In genomic region chr4:6971536-6972374, GRCh38 we compare ENCODE assay signal across 22 cellular contexts.
DNase-seq lines count a peak whose midpoint lies in the region; ATAC-seq and TF ChIP-seq lines count a peak whose summit lies in the region.
"Had no signal": no experiment of that assay in that cellular context is flagged by ENCODE, and none has a peak within 500 bp of the region (broad histone marks: within the 10 kb centered on the region; RNA-seq: fewer than 3 reads in every experiment).

No MANE protein-coding gene starts in this region.

- peaks cover 26% of the 10 kb centered on the region for H3K4me1 ChIP-seq in iPS-18a (ENCODE audit: control insufficient read depth, low read depth, low read length)

- H3K9me3 Mint-ChIP-seq in activated naive CD4-positive, alpha-beta T cell treated with anti-CD3 and anti-CD28 coated beads, Interleukin-2, amount 50 U/mL, for 72 hours: no peaks in the 10 kb centered on the region
- no peaks in the 10 kb centered on the region for H3K9me3 Mint-ChIP-seq in stimulated activated naive B cell treated with anti-CD40 and anti-IgM and Interleukin-4, amounts not matched to agents 10 μg/mL and 1 μg/mL and 100 μg/mL, for 72 hours
- H3K9me3 Mint-ChIP-seq in endothelial cell (ENCODE audit: unreplicated experiment): no peaks in the 10 kb centered on the region

- peak overlapping the region; percentile 9 to 44 for H3K27ac Mint-ChIP-seq in activated naive CD4-positive, alpha-beta T cell treated with anti-CD3 and anti-CD28 coated beads, Interleukin-2, amount 50 U/mL, for 72 hours
- H3K27ac Mint-ChIP-seq in T-helper 17 cell: peak overlapping the region; percentile 69
- peak overlapping the region; percentile 31 for H3K27ac Mint-ChIP-seq in stimulated activated naive B cell treated with anti-CD40 and anti-IgM and Interleukin-4, amounts not matched to agents 10 μg/mL and 1 μg/mL and 100 μg/mL, for 72 hours
- H3K27ac Mint-ChIP-seq in endothelial cell (ENCODE audit: unreplicated experiment): no peak overlapping the region
- H3K27ac Mint-ChIP-seq: mesothelial cell of epicardium had no signal

- no peak for ATAC-seq in activated naive CD4-positive, alpha-beta T cell treated with anti-CD3 and anti-CD28 coated beads, Interleukin-2, amount 50 U/mL, for 72 hours
- no peak for ATAC-seq in T-helper 17 cell
- ATAC-seq in stimulated activated naive B cell treated with anti-CD40 and anti-IgM and Interleukin-4, amounts not matched to agents 10 μg/mL and 1 μg/mL and 100 μg/mL, for 72 hours (replicated peaks): no peak
- ATAC-seq in GM21515 (IDR thresholded peaks at IDR 0.05; ENCODE audit: unreplicated experiment): no peak
- no peak for ATAC-seq in HG03135 (IDR thresholded peaks at IDR 0.05; ENCODE audit: unreplicated experiment)
- ATAC-seq: A549 had no signal

- H3K9me3 ChIP-seq in T-helper 17 cell (ENCODE audit: control insufficient read depth, low read length, poor library complexity, severe bottlenecking) (no peaks in the 10 kb centered on the region), iPS-18a (ENCODE audit: control insufficient read depth, low read depth, low read length) (peaks cover 2% of the 10 kb centered on the region)
- H3K9me3 ChIP-seq: A549, spleen had no signal

- TF ChIP-seq CTCF in endothelial cell (IDR thresholded peaks at IDR 0.05; ENCODE audit: unreplicated experiment): no peak

- DNase-seq in activated naive CD4-positive, alpha-beta T cell treated with anti-CD3 and anti-CD28 coated beads, Interleukin-2, amount 50 U/mL, for 72 hours (ENCODE audit: low spot score in 2 of 2): no peak
- DNase-seq in activated naive CD4-positive, alpha-beta T cell (lab: John Stamatoyannopoulos, UW): no peak
- DNase-seq in T-helper 17 cell (no peak), endothelial cell (ENCODE audit: low spot score) (no peak)
- DNase-seq in stimulated activated naive B cell treated with anti-CD40 and anti-IgM and Interleukin-4, amounts not matched to agents 10 μg/mL and 1 μg/mL and 100 μg/mL, for 72 hours: no peak
- DNase-seq: activated CD4-positive, alpha-beta T cell treated with anti-CD3 and anti-CD28 coated beads for 4 hours; activated gamma-delta T cell; DMS 273 treated with DMSO at 0.1 percent for 48 hours; dorsolateral prefrontal cortex; foreskin melanocyte; NCI-H2171; nephron progenitor cell; SHP77; spleen; stimulated activated CD4-positive, alpha-beta T cell treated with anti-CD3 and anti-CD28 coated beads, Interleukin-4, amount 100 ng/mL, for 4 hours had no signal

- no peak overlapping the region for H3K4me3 ChIP-seq in iPS-18a (ENCODE audit: low read length)
- H3K4me3 ChIP-seq: A549, cardiac muscle cell, dorsolateral prefrontal cortex, spleen had no signal

- H3K4me1 Mint-ChIP-seq in T-helper 17 cell (peaks cover 28% of the 10 kb centered on the region), endothelial cell (ENCODE audit: unreplicated experiment) (peaks cover 19% of the 10 kb centered on the region)
- H3K4me1 Mint-ChIP-seq in stimulated activated naive B cell treated with anti-CD40 and anti-IgM and Interleukin-4, amounts not matched to agents 10 μg/mL and 1 μg/mL and 100 μg/mL, for 72 hours: peaks cover 28 to 62% of the 10 kb centered on the region in 2 donors

- H3K27me3 ChIP-seq in iPS-18a (ENCODE audit: control insufficient read depth, insufficient read depth, low read length): no peaks in the 10 kb centered on the region
- H3K27me3 ChIP-seq: cardiac muscle cell, dorsolateral prefrontal cortex, spleen had no signal

- H3K4me3 Mint-ChIP-seq in T-helper 17 cell (no peak overlapping the region), endothelial cell (ENCODE audit: unreplicated experiment) (no peak overlapping the region)
- no peak overlapping the region for H3K4me3 Mint-ChIP-seq in stimulated activated naive B cell treated with anti-CD40 and anti-IgM and Interleukin-4, amounts not matched to agents 10 μg/mL and 1 μg/mL and 100 μg/mL, for 72 hours
- H3K4me3 Mint-ChIP-seq: mesothelial cell of epicardium, nephron progenitor cell had no signal

- peaks cover 0 to 6% of the 10 kb centered on the region in 2 donors for H3K36me3 Mint-ChIP-seq in activated naive CD4-positive, alpha-beta T cell treated with anti-CD3 and anti-CD28 coated beads, Interleukin-2, amount 50 U/mL, for 72 hours
- H3K36me3 Mint-ChIP-seq in T-helper 17 cell (ENCODE audit: low read depth) (peaks cover 5% of the 10 kb centered on the region), endothelial cell (ENCODE audit: low read depth, unreplicated experiment) (peaks cover 12% of the 10 kb centered on the region)
- peaks cover 31 to 42% of the 10 kb centered on the region in 2 donors for H3K36me3 Mint-ChIP-seq in stimulated activated naive B cell treated with anti-CD40 and anti-IgM and Interleukin-4, amounts not matched to agents 10 μg/mL and 1 μg/mL and 100 μg/mL, for 72 hours

- H3K27me3 Mint-ChIP-seq in T-helper 17 cell: no peaks in the 10 kb centered on the region
- H3K27me3 Mint-ChIP-seq in stimulated activated naive B cell treated with anti-CD40 and anti-IgM and Interleukin-4, amounts not matched to agents 10 μg/mL and 1 μg/mL and 100 μg/mL, for 72 hours: no peaks in the 10 kb centered on the region
- peaks cover 5% of the 10 kb centered on the region for H3K27me3 Mint-ChIP-seq in endothelial cell (ENCODE audit: unreplicated experiment)

- peak overlapping the region; percentile 24 for H3K9ac ChIP-seq in iPS-18a (ENCODE audit: low read length)

- no peaks in the 10 kb centered on the region for H3K36me3 ChIP-seq in iPS-18a (ENCODE audit: control insufficient read depth, low read depth, low read length)
- H3K36me3 ChIP-seq: cardiac muscle cell had no signal

- no peak overlapping the region for H3K27ac ChIP-seq in iPS-18a (ENCODE audit: low read length)
- H3K27ac ChIP-seq: A549, cardiac muscle cell, HL-60 had no signal
